ENCODE assay signal across 1 cellular context in genomic region chr5:1507961-1508678, GRCh38.
TF ChIP-seq lines count a peak whose summit lies in the region.

No MANE protein-coding gene starts in this region.

TF ChIP-seq in H1, 55 proteins besides CTCF, POLR2A, EP300 and RAD21:
- no peak for TF ChIP-seq KDM4A (IDR thresholded peaks at IDR 0.05; ENCODE audit: low read depth, low read length, severe bottlenecking)
- peak; percentile 15; the same call in 1 of the 2 replicates for TF ChIP-seq POLR2AphosphoS5 (IDR thresholded peaks at IDR 0.05; ENCODE audit: low read depth, low read length)
- no peak for TF ChIP-seq SRF (IDR thresholded peaks at IDR 0.05; ENCODE audit: low read depth, low read length)
